Comparison of ENCODE assay signal across 8 cellular contexts in the genomic region with DNA sequence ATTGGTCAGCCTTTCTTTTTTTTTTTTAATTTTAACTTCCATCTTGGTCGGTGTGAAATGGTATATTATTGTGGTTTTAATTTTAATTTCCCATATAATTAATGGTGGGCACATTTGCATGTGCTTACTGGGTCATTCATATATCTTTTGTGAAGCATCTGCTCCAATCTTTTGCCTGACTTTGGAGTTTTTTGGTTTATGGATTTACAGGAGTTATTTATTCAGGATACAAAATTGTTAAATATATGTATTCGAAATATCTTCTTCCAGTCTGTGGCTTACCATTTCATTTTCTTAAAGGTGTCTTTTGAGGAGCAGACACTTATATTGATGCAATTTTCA. TPM values are rescaled to one million over a fixed set of nuclear protein-coding genes. Genes with fewer than 3 reads are reported as not detected.
DNase-seq lines count a peak whose midpoint lies in the region; ATAC-seq and TF ChIP-seq lines count a peak whose summit lies in the region.

No MANE protein-coding gene starts in this region.

- no peaks in the 10 kb centered on the region; the same call in 1 of the 2 replicates for H3K27me3 ChIP-seq in BE2C

- no peak for TF ChIP-seq CTCF in BE2C (IDR thresholded peaks at IDR 0.05; ENCODE audit: low read depth, low read length)
- TF ChIP-seq CTCF in LNCaP clone FGC (IDR thresholded peaks at IDR 0.05; ENCODE audit: control insufficient read depth, extremely low read depth, insufficient read depth) = no peak

- H3K4me1 Mint-ChIP-seq in dendritic cell treated with granulocyte-macrophage colony-stimulating factor and Interleukin-4, amounts not matched to agents 40 ng/mL and 50 ng/mL, for 4 days (ENCODE audit: low read depth) = peaks cover 25% of the 10 kb centered on the region
- H3K4me1 Mint-ChIP-seq in natural killer cell treated with Interleukin-12 subunit alpha and Interleukin-12 subunit beta and Interleukin-15 and Interleukin-18, amount 100 ng/mL, for 72 hours (ENCODE audit: low read depth in 2 of 2) = peaks cover 26 to 35% of the 10 kb centered on the region in 2 donors

- H3K9me3 ChIP-seq in BE2C = no peaks in the 10 kb centered on the region

- ATAC-seq in natural killer cell treated with Interleukin-12 subunit alpha and Interleukin-12 subunit beta and Interleukin-15 and Interleukin-18, amount 100 ng/mL, for 72 hours = no peak
- no peak for ATAC-seq in GM18870 (IDR thresholded peaks at IDR 0.05; ENCODE audit: unreplicated experiment)

- intact Hi-C loops in dendritic cell treated with granulocyte-macrophage colony-stimulating factor and Interleukin-4, amounts not matched to agents 40 ng/mL and 50 ng/mL, for 4 days (cut with micrococcal nuclease) = loop anchor here (1.0 to 5.0 kb wide), 3 partner anchors 24 to 142 kb away; partner anchors contain the start of genes ACO1 and NDUFB6

- H3K4me1 ChIP-seq in BE2C = no peaks in the 10 kb centered on the region

- H3K27ac Mint-ChIP-seq in dendritic cell treated with granulocyte-macrophage colony-stimulating factor and Interleukin-4, amounts not matched to agents 40 ng/mL and 50 ng/mL, for 4 days = peak overlapping the region; percentile 90
- H3K27ac Mint-ChIP-seq in natural killer cell treated with Interleukin-12 subunit alpha and Interleukin-12 subunit beta and Interleukin-15 and Interleukin-18, amount 100 ng/mL, for 72 hours = peak overlapping the region; percentile 87 to 94

- H3K36me3 Mint-ChIP-seq in dendritic cell treated with granulocyte-macrophage colony-stimulating factor and Interleukin-4, amounts not matched to agents 40 ng/mL and 50 ng/mL, for 4 days (ENCODE audit: low read depth) = peaks cover 25% of the 10 kb centered on the region
- H3K36me3 Mint-ChIP-seq in natural killer cell treated with Interleukin-12 subunit alpha and Interleukin-12 subunit beta and Interleukin-15 and Interleukin-18, amount 100 ng/mL, for 72 hours = peaks cover 11% of the 10 kb centered on the region

- H3K36me3 ChIP-seq in BE2C = no peaks in the 10 kb centered on the region

- H3K4me3 Mint-ChIP-seq in dendritic cell treated with granulocyte-macrophage colony-stimulating factor and Interleukin-4, amounts not matched to agents 40 ng/mL and 50 ng/mL, for 4 days = peak overlapping the region; percentile 78
- H3K4me3 Mint-ChIP-seq in natural killer cell treated with Interleukin-12 subunit alpha and Interleukin-12 subunit beta and Interleukin-15 and Interleukin-18, amount 100 ng/mL, for 72 hours = peak overlapping the region; percentile 90

- H3K9me3 Mint-ChIP-seq in dendritic cell treated with granulocyte-macrophage colony-stimulating factor and Interleukin-4, amounts not matched to agents 40 ng/mL and 50 ng/mL, for 4 days = no peaks in the 10 kb centered on the region
- H3K9me3 Mint-ChIP-seq in natural killer cell treated with Interleukin-12 subunit alpha and Interleukin-12 subunit beta and Interleukin-15 and Interleukin-18, amount 100 ng/mL, for 72 hours = no peaks in the 10 kb centered on the region

- peak overlapping the region; percentile 75 for H3K4me3 ChIP-seq in BE2C (ENCODE audit: low read depth, low read length)
- H3K4me3 ChIP-seq in LNCaP clone FGC (ENCODE audit: low read depth, low read length) = peak overlapping the region; percentile 53

- DNase-seq in BE2C (no peak), LNCaP clone FGC (ENCODE audit: low read depth) (no peak), SHP77 (lab: John Stamatoyannopoulos, UW) (no peak), NCI-H226 (no peak)
- DNase-seq in natural killer cell treated with Interleukin-12 subunit alpha and Interleukin-12 subunit beta and Interleukin-15 and Interleukin-18, amount 100 ng/mL, for 72 hours (ENCODE audit: low spot score) = no peak
- DNase-seq in stimulated activated CD4-positive, alpha-beta T cell treated with anti-CD3 and anti-CD28 coated beads, Interleukin-2, amount 100 ng/mL, for 24 hours = no peak

- H3K27me3 Mint-ChIP-seq in dendritic cell treated with granulocyte-macrophage colony-stimulating factor and Interleukin-4, amounts not matched to agents 40 ng/mL and 50 ng/mL, for 4 days = no peaks in the 10 kb centered on the region
- H3K27me3 Mint-ChIP-seq in natural killer cell treated with Interleukin-12 subunit alpha and Interleukin-12 subunit beta and Interleukin-15 and Interleukin-18, amount 100 ng/mL, for 72 hours = no peaks in the 10 kb centered on the region

RNA-seq across cellular contexts. Expression of gene RIGI, which starts 0.7 kb away (rescaled TPM):
- polyA plus RNA-seq in BE2C (2012; ENCODE audit: insufficient read depth, insufficient read length, low read depth) = 0.74 TPM
- total RNA-seq in natural killer cell treated with Interleukin-12 subunit alpha and Interleukin-12 subunit beta and Interleukin-15 and Interleukin-18, amount 100 ng/mL, for 72 hours = 1 to 10 TPM; 7.9 to 9.2 TPM

RNA-seq across cellular contexts. Expression of gene SMIM27, which starts 25.4 kb away (rescaled TPM):
- 7.8 TPM for polyA plus RNA-seq in BE2C (2012; ENCODE audit: insufficient read depth, insufficient read length, low read depth)
- 1 to 10 TPM; 6.4 to 9.1 TPM for total RNA-seq in natural killer cell treated with Interleukin-12 subunit alpha and Interleukin-12 subunit beta and Interleukin-15 and Interleukin-18, amount 100 ng/mL, for 72 hours

RNA-seq across cellular contexts. Expression of gene TOPORS, which starts 25.7 kb away (rescaled TPM):
- polyA plus RNA-seq in BE2C (2012; ENCODE audit: insufficient read depth, insufficient read length, low read depth) = 5.2 TPM
- total RNA-seq in natural killer cell treated with Interleukin-12 subunit alpha and Interleukin-12 subunit beta and Interleukin-15 and Interleukin-18, amount 100 ng/mL, for 72 hours = 10 to 100 TPM; 11.3 to 12.1 TPM

RNA-seq across cellular contexts. Expression of gene NDUFB6, which starts 46.3 kb away (rescaled TPM):
- polyA plus RNA-seq in BE2C (2012; ENCODE audit: insufficient read depth, insufficient read length, low read depth) = 72.5 TPM
- 10 to 100 TPM; 28.9 to 33.8 TPM for total RNA-seq in natural killer cell treated with Interleukin-12 subunit alpha and Interleukin-12 subunit beta and Interleukin-15 and Interleukin-18, amount 100 ng/mL, for 72 hours
